ENCODE assay signal across 22 cellular contexts in genomic region chr14:90418053-90418452, GRCh38.
"Had no signal": no experiment of that assay in that cellular context is flagged by ENCODE, and none has a peak within 500 bp of the region (broad histone marks: within the 10 kb centered on the region; RNA-seq: fewer than 3 reads in every experiment).

No MANE protein-coding gene starts in this region.

- H3K36me3 ChIP-seq: colonic mucosa, esophagus muscularis mucosa, gastroesophageal sphincter, heart left ventricle, left lung, lower lobe of right lung had no signal

- H3K27me3 ChIP-seq: colonic mucosa, dorsolateral prefrontal cortex, esophagus muscularis mucosa, foreskin keratinocyte, gastroesophageal sphincter, heart left ventricle, hepatocyte, left lung had no signal

- FAIRE-seq: endothelial cell of umbilical vein, frontal cortex, keratinocyte had no signal

- H3K4me1 ChIP-seq: colonic mucosa had no signal

- ATAC-seq: gastroesophageal sphincter, left lung, left ventricle myocardium superior, mucosa of descending colon had no signal

- H3K4me3 ChIP-seq: colonic mucosa, dorsolateral prefrontal cortex, esophagus muscularis mucosa, gastroesophageal sphincter, heart left ventricle, hepatocyte, left lung, lower lobe of right lung, mucosa of descending colon had no signal

- H2AFZ ChIP-seq: hepatocyte had no signal

- DNase-seq: colonic mucosa; dermis blood vessel endothelial cell; effector CD4-positive, alpha-beta T cell; effector memory CD4-positive, alpha-beta T cell; foreskin keratinocyte; heart left ventricle; hypothalamus; immature natural killer cell; left cardiac atrium; left lung; left ventricle myocardium superior; lower lobe of right lung; mesenchymal stem cell; mucosa of descending colon; naive B cell had no signal

- H3K9me3 ChIP-seq: colonic mucosa, esophagus muscularis mucosa, gastroesophageal sphincter, left lung, lower lobe of right lung, mucosa of descending colon had no signal

- H3K4me2 ChIP-seq: hepatocyte had no signal

- H3K27ac ChIP-seq: colonic mucosa, foreskin keratinocyte, hepatocyte, left lung, lower lobe of right lung had no signal

- H3K79me2 ChIP-seq: hepatocyte had no signal
